In genomic region chr2:241150660-241151530, GRCh38 we compare ENCODE assay signal across 6 cellular contexts. TPM values are rescaled to one million over a fixed set of nuclear protein-coding genes. Genes with fewer than 3 reads are reported as not detected.
A peak's percentile ranks its signal among the peaks of the same experiment; 100 is the strongest.
DNase-seq lines count a peak whose midpoint lies in the region; ATAC-seq and TF ChIP-seq lines count a peak whose summit lies in the region.

No MANE protein-coding gene starts in this region.

- H3K4me1 ChIP-seq in PC-9 (replicated peaks; ENCODE audit: insufficient read depth) (peaks cover 17% of the 10 kb centered on the region), thyroid gland (peaks cover 8 to 13% of the 10 kb centered on the region in 2 donors)

- no peak for TF ChIP-seq CTCF in C4-2B (conservative IDR thresholded peaks at IDR 0.05)
- no peak for TF ChIP-seq CTCF in PC-9 (conservative IDR thresholded peaks at IDR 0.05)
- no peak for TF ChIP-seq CTCF in thyroid gland (IDR thresholded peaks at IDR 0.05)

- no TSS peak for BruUV-seq in PC-9 (replicated peaks; lab: Mats Ljungman, UMichigan)

- DNase-seq in PC-9 (no peak), left ventricle myocardium superior (no peak), thyroid gland (peak in 1 of 2 donors; percentile 60)

- H3K4me2 ChIP-seq in PC-9 = peak overlapping the region; percentile 93

- no peaks in the 10 kb centered on the region for H3K9me3 ChIP-seq in PC-9 (ENCODE audit: insufficient read depth, low read depth)
- no peaks in the 10 kb centered on the region for H3K9me3 ChIP-seq in thyroid gland

- CTCF ChIA-PET in PC-9 (lab: Charles Lee) = interaction anchor here (0.5 to 1.5 kb wide), 3 partner anchors 47 to 236 kb away, joined by 3 to 7 read pairs (median 6); no protein-coding TSS in a partner anchor

- ATAC-seq in left ventricle myocardium superior (peak; percentile 11), HG02678 (IDR thresholded peaks at IDR 0.05; ENCODE audit: unreplicated experiment) (no peak), HG03469 (IDR thresholded peaks at IDR 0.05; ENCODE audit: unreplicated experiment) (no peak)

- no peak for TF ChIP-seq POLR2A in thyroid gland (IDR thresholded peaks at IDR 0.05)

- H3K36me3 ChIP-seq in PC-9 (ENCODE audit: low read depth) = 0 out of 2 replicates have a peak, but pooled peaks cover 3% of the 10 kb centered on the region
- no peaks in the 10 kb centered on the region for H3K36me3 ChIP-seq in thyroid gland

- peak overlapping the region; percentile 94 for H2AFZ ChIP-seq in PC-9

- WGBS in thyroid gland, 2 donors = 18 to 21% methylated on average over 18 to 25 of the region's 37 CpGs

- POLR2A ChIA-PET in PC-9 (lab: Charles Lee; ENCODE audit: unreplicated experiment) = interaction anchor here (0.7 kb wide), 2 partner anchors 27 to 33 kb away, joined by 4 read pairs; no protein-coding TSS in a partner anchor

- H4K20me1 ChIP-seq in PC-9 (ENCODE audit: insufficient read depth) = no peaks in the 10 kb centered on the region; the same call in 1 of the 2 replicates

- no peaks in the 10 kb centered on the region for H3F3A ChIP-seq in PC-9 (ENCODE audit: insufficient read depth, low read depth)

- intact Hi-C loops in PC-9 (cut with micrococcal nuclease; ENCODE audit: unreplicated experiment) = loop anchor here (1.0 to 5.0 kb wide), 2 partner anchors 66 to 254 kb away; partner anchors contain the start of gene MAB21L4
- intact Hi-C loops in left ventricle myocardium superior (cut with micrococcal nuclease) = no loop called here
- intact Hi-C loops in thyroid gland (cut with DNase I) = loop anchor here (10.0 kb wide), 1 partner anchor 156 kb away; the partner anchor contains the start of gene SNED1

- H3K79me2 ChIP-seq in PC-9 (ENCODE audit: low read depth) = peaks cover 44% of the 10 kb centered on the region

- H3K27ac ChIP-seq in C4-2B (peak overlapping the region; percentile 92), PC-9 (no peak overlapping the region), thyroid gland (peak overlapping the region in 2 of 3 donors; percentile 26 to 60)

- H3K9me2 ChIP-seq in PC-9 (ENCODE audit: insufficient read depth) = no peaks in the 10 kb centered on the region

- H3K27me3 ChIP-seq in PC-9 (ENCODE audit: insufficient read depth, low read depth) (no peaks in the 10 kb centered on the region), thyroid gland (no peaks in the 10 kb centered on the region)

- H3K4me3 ChIP-seq in PC-9 (peak overlapping the region; percentile 76), thyroid gland (replicated peaks in 1 of 3) (peak overlapping the region; percentile 6 to 94 (median 37))

RNA-seq across cellular contexts. Expression of gene PPP1R7, which starts 0.6 kb away (rescaled TPM):
- 113 and 143 TPM in 2 replicates for total RNA-seq in PC-9 (2021)
- 70.3 TPM for total RNA-seq in left ventricle myocardium superior
- 10 to 100 TPM; 58.7 to 74.0 (median 68.8) TPM for total RNA-seq in thyroid gland

RNA-seq across cellular contexts. Expression of gene PASK, which starts 1.6 kb away (rescaled TPM):
- 70.4 and 77.5 TPM in 2 replicates for total RNA-seq in PC-9 (2021)
- 3.4 TPM for total RNA-seq in left ventricle myocardium superior
- 10 to 100 TPM in 3 of 4 donors, 1 to 10 TPM in 1; 7.0 to 29.4 (median 20.8) TPM for total RNA-seq in thyroid gland

RNA-seq across cellular contexts. Expression of gene ANO7, which starts 37.6 kb away (rescaled TPM):
- total RNA-seq in PC-9 (2021) (6.5 and 8.5 TPM in 2 replicates), left ventricle myocardium superior (1.1 TPM), thyroid gland (1 to 10 TPM in 1 of 4 donors, under 1 TPM in 2, not detected in 1; 0.94 to 1.8 (median 0.98) TPM)

RNA-seq across cellular contexts. Expression of gene MTERF4, which starts 48.8 kb away (rescaled TPM):
- 38.6 and 42.8 TPM in 2 replicates for total RNA-seq in PC-9 (2021)
- total RNA-seq in left ventricle myocardium superior = 25.8 TPM
- 100 to 1,000 TPM in 1 of 4 donors, 10 to 100 TPM in 3; 67.8 to 110 (median 91.0) TPM for total RNA-seq in thyroid gland
